Comparison of ENCODE assay signal across 18 cellular contexts in genomic region chr9:134594376-134594941, GRCh38. TPM values are rescaled to one million over a fixed set of nuclear protein-coding genes. Genes with fewer than 3 reads are reported as not detected.
"Had no signal": no experiment of that assay in that cellular context is flagged by ENCODE, and none has a peak within 500 bp of the region (broad histone marks: within the 10 kb centered on the region; RNA-seq: fewer than 3 reads in every experiment).

No MANE protein-coding gene starts in this region.

- H3K4me2 ChIP-seq: smooth muscle cell had no signal

- H3K27me3 ChIP-seq: brain microvascular endothelial cell, right lobe of liver had no signal

- H3K4me1 ChIP-seq: prostate gland, right lobe of liver had no signal

- H3K9me3 ChIP-seq: prostate gland, right lobe of liver, thoracic aorta had no signal

- DNase-seq: activated CD4-positive, CD25-positive, alpha-beta regulatory T cell; activated naive CD4-positive, alpha-beta T cell treated with Interleukin-2 at 50 U/mL for 16 hours; anterior cingulate cortex; brain microvascular endothelial cell; effector memory CD4-positive, alpha-beta T cell; left cardiac atrium; occipital lobe; stimulated activated naive CD8-positive, alpha-beta T cell treated with anti-CD3 and anti-CD28 coated beads, Interleukin-15, Interleukin-2, amounts not matched to agents 100 U/mL and 50 U/mL, for 24 hours; SW 1271 had no signal

- H3K4me3 ChIP-seq: prostate gland, right lobe of liver, smooth muscle cell, thoracic aorta had no signal

- H3K27ac ChIP-seq: brain microvascular endothelial cell, epithelial cell of prostate, prostate gland, right lobe of liver, thoracic aorta had no signal

- H3K36me3 ChIP-seq: brain microvascular endothelial cell, prostate gland, right lobe of liver, thoracic aorta had no signal

- H3K4me3 Mint-ChIP-seq: activated T-helper 1 cell treated with anti-CD3 and anti-CD28 coated beads, Interleukin-12 subunit alpha, Interleukin-12 subunit beta, Interleukin-2, Interleukin-4 antibody, amounts not matched to agents 30 ng/mL and 10 ng/mL and 1 ng/mL, durations not matched to agents 14 hours and 24 hours and 36 hours; dendritic cell treated with granulocyte-macrophage colony-stimulating factor and Interleukin-4, amounts not matched to agents 40 ng/mL and 50 ng/mL, for 4 days; nephron had no signal

- H3K27me3 Mint-ChIP-seq: dendritic cell treated with granulocyte-macrophage colony-stimulating factor and Interleukin-4, amounts not matched to agents 40 ng/mL and 50 ng/mL, for 4 days had no signal

- H3K9me3 Mint-ChIP-seq: activated T-helper 1 cell treated with anti-CD3 and anti-CD28 coated beads, Interleukin-12 subunit alpha, Interleukin-12 subunit beta, Interleukin-2, Interleukin-4 antibody, amounts not matched to agents 30 ng/mL and 10 ng/mL and 1 ng/mL, durations not matched to agents 14 hours and 24 hours and 36 hours; dendritic cell treated with granulocyte-macrophage colony-stimulating factor and Interleukin-4, amounts not matched to agents 40 ng/mL and 50 ng/mL, for 4 days had no signal

- H3K27ac Mint-ChIP-seq: activated T-helper 1 cell treated with anti-CD3 and anti-CD28 coated beads, Interleukin-12 subunit alpha, Interleukin-12 subunit beta, Interleukin-2, Interleukin-4 antibody, amounts not matched to agents 30 ng/mL and 10 ng/mL and 1 ng/mL, durations not matched to agents 14 hours and 24 hours and 36 hours; dendritic cell treated with granulocyte-macrophage colony-stimulating factor and Interleukin-4, amounts not matched to agents 40 ng/mL and 50 ng/mL, for 4 days had no signal

RNA-seq across cellular contexts. Expression of gene COL5A1, which starts 47.1 kb away (rescaled TPM):
- total RNA-seq: activated T-helper 1 cell treated with anti-CD3 and anti-CD28 coated beads, Interleukin-12 subunit alpha, Interleukin-12 subunit beta, Interleukin-2, Interleukin-4 antibody, amounts not matched to agents 30 ng/mL and 10 ng/mL and 1 ng/mL, durations not matched to agents 14 hours and 24 hours and 36 hours; SK-MEL-5 had no signal
